In the genomic region with DNA sequence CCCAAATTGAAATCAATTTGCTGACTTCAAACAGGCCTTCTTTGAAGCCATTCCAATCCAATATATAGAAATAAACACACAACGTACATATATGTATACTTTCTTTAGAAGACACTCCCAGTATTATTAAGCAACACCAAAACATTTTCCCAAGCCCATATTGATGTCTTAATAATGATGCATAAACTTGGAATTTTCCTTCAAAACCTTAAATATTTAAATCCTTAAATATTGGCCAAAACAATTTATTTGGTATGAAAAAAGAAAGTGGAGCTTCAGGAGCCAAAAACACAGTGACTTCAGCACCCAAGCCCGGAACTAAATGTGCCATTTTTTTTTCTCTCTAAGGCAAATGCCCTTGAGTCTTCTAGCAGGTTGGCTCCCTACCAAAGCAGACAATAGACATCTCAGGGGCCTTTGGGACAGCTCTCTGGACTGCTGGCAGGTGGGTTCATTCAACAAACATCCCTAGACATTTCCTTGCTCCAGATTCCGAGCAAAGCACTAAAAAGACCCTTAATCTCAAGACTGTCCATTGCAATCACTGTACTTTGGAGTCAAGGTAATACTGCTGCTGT, we compare ENCODE assay signal across 31 cellular contexts.
DNase-seq lines count a peak whose midpoint lies in the region; ATAC-seq and TF ChIP-seq lines count a peak whose summit lies in the region.
"Had no signal": no experiment of that assay in that cellular context is flagged by ENCODE, and none has a peak within 500 bp of the region (broad histone marks: within the 10 kb centered on the region; RNA-seq: fewer than 3 reads in every experiment).

No MANE protein-coding gene starts in this region.

- H3K4me1 ChIP-seq in skeletal muscle satellite cell (ENCODE audit: control insufficient read depth, insufficient read depth, low read length) (peaks cover 8% of the 10 kb centered on the region), upper lobe of right lung (no peaks in the 10 kb centered on the region)
- H3K4me1 ChIP-seq: Peyer's patch, right lobe of liver, tibial artery had no signal

- CTCF ChIA-PET in HEK293T (lab: Yijun Ruan, JAX): no interaction called here

- H3K27me3 ChIP-seq in skeletal muscle satellite cell (ENCODE audit: control insufficient read depth, insufficient read depth, low read length) (no peaks in the 10 kb centered on the region), upper lobe of right lung (no peaks in the 10 kb centered on the region)
- H3K27me3 ChIP-seq: BLaER1, heart left ventricle, Peyer's patch, right lobe of liver, tibial artery had no signal

- TF ChIP-seq CTCF in fibroblast of mammary gland (conservative IDR thresholded peaks at IDR 0.05; ENCODE audit: control insufficient read depth, insufficient read depth, low read depth, low read length) (no peak), upper lobe of right lung (IDR thresholded peaks at IDR 0.05) (no peak)

- H3K9ac ChIP-seq in skeletal muscle satellite cell (ENCODE audit: low read depth, low read length): no peak overlapping the region
- H3K9ac ChIP-seq: BLaER1 had no signal

- H3K9me3 Mint-ChIP-seq in activated CD4-positive, alpha-beta T cell treated with anti-CD3 and anti-CD28 coated beads, Interleukin-2, amount 10 ng/mL, durations not matched to agents 24 days and 14 days: no peaks in the 10 kb centered on the region
- H3K9me3 Mint-ChIP-seq: activated naive CD4-positive, alpha-beta T cell treated with anti-CD3 and anti-CD28 coated beads, Interleukin-2, amount 50 U/mL, for 24 hours had no signal

- no peaks in the 10 kb centered on the region for H3K27me3 Mint-ChIP-seq in activated CD4-positive, alpha-beta T cell treated with anti-CD3 and anti-CD28 coated beads, Interleukin-2, amount 10 ng/mL, durations not matched to agents 24 days and 14 days
- H3K27me3 Mint-ChIP-seq: activated CD4-positive, alpha-beta T cell treated with anti-CD3 and anti-CD28 coated beads for 36 hours; activated naive CD4-positive, alpha-beta T cell treated with anti-CD3 and anti-CD28 coated beads, Interleukin-2, amount 50 U/mL, for 24 hours had no signal

- no peak overlapping the region for H3K4me3 ChIP-seq in fibroblast of mammary gland (ENCODE audit: control insufficient read depth, low read depth, low read length)
- H3K4me3 ChIP-seq in skeletal muscle satellite cell (ENCODE audit: low read length): no peak overlapping the region
- H3K4me3 ChIP-seq in upper lobe of right lung: no peak overlapping the region
- H3K4me3 ChIP-seq: BLaER1, heart left ventricle, left ventricle myocardium inferior, Peyer's patch, right lobe of liver, tibial artery had no signal

- intact Hi-C loops in activated CD4-positive, alpha-beta T cell treated with anti-CD3 and anti-CD28 coated beads, Interleukin-2, amount 10 ng/mL, durations not matched to agents 24 days and 14 days (cut with micrococcal nuclease): no loop called here
- intact Hi-C loops in upper lobe of right lung (cut with DNase I): no loop called here

- POLR2A ChIA-PET in HEK293T (lab: Yijun Ruan, JAX): no interaction called here

- H3K36me3 ChIP-seq in skeletal muscle satellite cell (ENCODE audit: insufficient read depth, low read length) (no peaks in the 10 kb centered on the region), upper lobe of right lung (no peaks in the 10 kb centered on the region)
- H3K36me3 ChIP-seq: BLaER1, heart left ventricle, left ventricle myocardium inferior, Peyer's patch, right lobe of liver had no signal

- H3K9me3 ChIP-seq in skeletal muscle satellite cell (replicated peaks; ENCODE audit: low read length) (no peaks in the 10 kb centered on the region), upper lobe of right lung (no peaks in the 10 kb centered on the region)
- H3K9me3 ChIP-seq: BLaER1, heart left ventricle, left ventricle myocardium inferior, Peyer's patch, right lobe of liver, tibial artery had no signal

- H3K27ac Mint-ChIP-seq in activated CD4-positive, alpha-beta T cell treated with anti-CD3 and anti-CD28 coated beads, Interleukin-2, amount 10 ng/mL, durations not matched to agents 24 days and 14 days: no peak overlapping the region
- H3K27ac Mint-ChIP-seq: activated CD4-positive, alpha-beta T cell treated with anti-CD3 and anti-CD28 coated beads for 36 hours; activated naive CD4-positive, alpha-beta T cell treated with anti-CD3 and anti-CD28 coated beads, Interleukin-2, amount 50 U/mL, for 24 hours; progenitor cell of endocrine pancreas had no signal

- peak overlapping the region; percentile 46 for H3K4me2 ChIP-seq in skeletal muscle satellite cell (ENCODE audit: low read length)
- H3K4me2 ChIP-seq: BLaER1 had no signal

- no peak overlapping the region for H3K4me3 Mint-ChIP-seq in activated CD4-positive, alpha-beta T cell treated with anti-CD3 and anti-CD28 coated beads, Interleukin-2, amount 10 ng/mL, durations not matched to agents 24 days and 14 days
- H3K4me3 Mint-ChIP-seq: activated CD4-positive, alpha-beta T cell treated with anti-CD3 and anti-CD28 coated beads for 36 hours; activated naive CD4-positive, alpha-beta T cell treated with anti-CD3 and anti-CD28 coated beads, Interleukin-2, amount 50 U/mL, for 24 hours had no signal

- H3K4me1 Mint-ChIP-seq in activated CD4-positive, alpha-beta T cell treated with anti-CD3 and anti-CD28 coated beads, Interleukin-2, amount 10 ng/mL, durations not matched to agents 24 days and 14 days: no peaks in the 10 kb centered on the region
- H3K4me1 Mint-ChIP-seq: activated CD4-positive, alpha-beta T cell treated with anti-CD3 and anti-CD28 coated beads for 36 hours; activated naive CD4-positive, alpha-beta T cell treated with anti-CD3 and anti-CD28 coated beads, Interleukin-2, amount 50 U/mL, for 24 hours had no signal

- no peaks in the 10 kb centered on the region for H3K36me3 Mint-ChIP-seq in activated CD4-positive, alpha-beta T cell treated with anti-CD3 and anti-CD28 coated beads, Interleukin-2, amount 10 ng/mL, durations not matched to agents 24 days and 14 days (ENCODE audit: low read depth)
- H3K36me3 Mint-ChIP-seq: activated naive CD4-positive, alpha-beta T cell treated with anti-CD3 and anti-CD28 coated beads, Interleukin-2, amount 50 U/mL, for 24 hours had no signal

- no peak overlapping the region for H3K27ac ChIP-seq in upper lobe of right lung
- H3K27ac ChIP-seq: BLaER1, heart left ventricle, left ventricle myocardium inferior, Peyer's patch, right lobe of liver, tibial artery, VCaP had no signal

- DNase-seq in activated CD4-positive, alpha-beta T cell treated with anti-CD3 and anti-CD28 coated beads, Interleukin-2, amount 10 ng/mL, durations not matched to agents 24 days and 14 days: peak; percentile 22
- DNase-seq in activated CD4-positive, alpha-beta T cell treated with anti-CD3 and anti-CD28 coated beads, Interleukin-2, amount 50 U/mL, for 4 hours: no peak
- DNase-seq in M059J (ENCODE audit: low read depth) (peak; percentile 52), fibroblast of mammary gland (ENCODE audit: low read depth) (peak; percentile 14), upper lobe of right lung (no peak), HEK293T (ENCODE audit: extremely low spot score) (no peak), germinal center (ENCODE audit: low spot score) (no peak)
- DNase-seq: activated CD4-positive, alpha-beta T cell treated with anti-CD3 and anti-CD28 coated beads for 36 hours; amygdala; DMS153; effector CD4-positive, alpha-beta T cell; foreskin fibroblast; heart left ventricle; islet precursor cell; left ventricle myocardium inferior; MM.1S; NCI-H1417 treated with DMSO at 0.1 percent for 48 hours; NCI-H345; NCI-H69; Peyer's patch; right lobe of liver; SIG-M5; stimulated activated CD4-positive, alpha-beta T cell treated with anti-CD3 and anti-CD28 coated beads, Interleukin-4, amount 100 ng/mL, for 1 hour; T-helper 9 cell; tibial artery had no signal

- no peak for ATAC-seq in upper lobe of right lung
- ATAC-seq: activated CD4-positive, alpha-beta T cell treated with anti-CD3 and anti-CD28 coated beads for 36 hours; HCT116; heart left ventricle; right lobe of liver had no signal

TF ChIP-seq in HEK293T, 16 proteins besides CTCF, POLR2A, EP300 and RAD21:
- TF ChIP-seq NFRKB (IDR thresholded peaks at IDR 0.05): no peak
- TF ChIP-seq FOXM1 (IDR thresholded peaks at IDR 0.05; ENCODE audit: borderline replicate concordance): no peak
- TF ChIP-seq BHLHE40 (IDR thresholded peaks at IDR 0.05; ENCODE audit: borderline replicate concordance): no peak

Comparison
In these comparisons a context has a peak if more than half of its experiments do, and no peak if none do; other contexts are left out.
1. DNase-seq: peak in activated CD4-positive, alpha-beta T cell treated with anti-CD3 and anti-CD28 coated beads, Interleukin-2, amount 10 ng/mL, durations not matched to agents 24 days and 14 days (single experiment), M059J (single experiment) and fibroblast of mammary gland (single experiment); none in activated CD4-positive, alpha-beta T cell treated with anti-CD3 and anti-CD28 coated beads, Interleukin-2, amount 50 U/mL, for 4 hours (0 of 2), upper lobe of right lung (single experiment), HEK293T (single experiment) and germinal center (single experiment).